Comparison of ENCODE assay signal across 8 cellular contexts in the genomic region with DNA sequence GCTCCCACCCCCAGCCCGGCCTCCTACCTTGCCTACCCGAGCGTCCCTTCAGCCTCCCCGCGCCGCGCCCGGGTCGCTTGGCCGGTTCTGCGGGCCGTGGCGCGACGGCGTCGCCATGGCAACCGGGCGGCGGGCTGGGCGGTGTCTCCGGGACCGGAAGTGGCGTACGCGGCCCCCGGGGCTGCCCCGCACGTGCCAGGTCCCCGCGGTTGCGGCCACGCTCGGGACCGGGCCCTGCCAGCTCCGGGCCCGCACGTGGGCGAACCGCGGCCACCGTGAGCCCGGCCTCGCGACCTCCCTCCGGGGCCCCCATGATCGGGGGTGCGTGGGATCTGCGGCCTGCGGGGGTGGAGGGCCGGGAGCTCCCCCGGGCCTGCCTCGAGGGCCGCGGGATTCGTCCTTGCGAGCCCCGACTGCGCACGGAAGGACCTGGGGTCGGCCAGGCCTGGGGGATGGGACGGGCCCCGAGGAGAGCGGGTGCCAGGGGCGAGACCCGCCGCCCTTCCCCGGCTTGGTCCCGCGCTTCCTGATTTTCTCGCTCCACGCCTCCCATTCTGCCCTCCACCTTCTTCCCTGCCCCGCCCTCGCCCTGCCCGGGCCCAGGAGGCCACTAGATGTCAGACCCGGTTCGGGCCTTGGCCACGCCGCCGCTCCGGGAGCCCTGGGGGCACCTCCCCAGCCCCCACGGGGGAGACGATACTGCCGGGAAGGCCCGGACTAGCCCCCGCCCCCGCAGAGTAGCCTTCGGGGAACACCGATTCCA. TPM values are rescaled to one million over a fixed set of nuclear protein-coding genes. Genes with fewer than 3 reads are reported as not detected.
DNase-seq lines count a peak whose midpoint lies in the region; ATAC-seq and TF ChIP-seq lines count a peak whose summit lies in the region.

A gene with protein sequence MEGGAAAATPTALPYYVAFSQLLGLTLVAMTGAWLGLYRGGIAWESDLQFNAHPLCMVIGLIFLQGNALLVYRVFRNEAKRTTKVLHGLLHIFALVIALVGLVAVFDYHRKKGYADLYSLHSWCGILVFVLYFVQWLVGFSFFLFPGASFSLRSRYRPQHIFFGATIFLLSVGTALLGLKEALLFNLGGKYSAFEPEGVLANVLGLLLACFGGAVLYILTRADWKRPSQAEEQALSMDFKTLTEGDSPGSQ (minus strand): TSS at position 89 of the 763 bp plus-strand sequence. CDS start 8,759 bp downstream, outside the sequence.

- peak within 1 kb of the TSS; percentile 91 to 98 (median 95) for H3K27ac Mint-ChIP-seq in CD4-positive, alpha-beta memory T cell

- peak within 1 kb of the TSS; percentile 67 for H3K4ac ChIP-seq in neuronal stem cell (ENCODE audit: low read length)

- POLR2A ChIA-PET in CD4-positive, alpha-beta memory T cell (lab: Charles Lee; ENCODE audit: partially characterized antibody) = interaction anchor here (0.7 to 6.9 kb wide), 16 partner anchors 12 to 1733 kb away, joined by 3 to 77 read pairs (median 6); a partner anchor contains a TSS
- POLR2A ChIA-PET in Panc1 (lab: Charles Lee) = interaction anchor here (0.5 kb wide), 1 partner anchor 296 kb away, joined by 5 read pairs; no protein-coding TSS in a partner anchor

- peak within 1 kb of the TSS; percentile 44 for H3K14ac ChIP-seq in neuronal stem cell (ENCODE audit: low read length)

- TF ChIP-seq CTCF in Panc1 (IDR thresholded peaks at IDR 0.05) (no peak), foreskin fibroblast (IDR thresholded peaks at IDR 0.05; ENCODE audit: low read depth, low read length) (no peak), suprapubic skin (IDR thresholded peaks at IDR 0.05) (peak in 1 of 2 donors; percentile 17)

- H2BK5ac ChIP-seq in neuronal stem cell (ENCODE audit: low read length) = peak within 1 kb of the TSS; percentile 69

- no peaks in the 10 kb centered on the region for H3K27me3 ChIP-seq in CD4-positive, alpha-beta memory T cell (ENCODE audit: insufficient read depth, low read length)
- H3K27me3 ChIP-seq in Panc1 (ENCODE audit: control insufficient read depth, insufficient read depth, low read length) = no peaks in the 10 kb centered on the region
- H3K27me3 ChIP-seq in neuronal stem cell (ENCODE audit: control insufficient read depth in 3 of 3, insufficient read depth in 3 of 3, low read depth in 1 of 3, low read length in 3 of 3) = peaks cover 0 to 61% (median 15%) of the 10 kb centered on the region in 3 experiments
- no peaks in the 10 kb centered on the region for H3K27me3 ChIP-seq in suprapubic skin

- DNase-seq in CD4-positive, alpha-beta memory T cell = peak; percentile 74 to 81 (median 75)
- DNase-seq in Panc1 (ENCODE audit: low read depth, low spot score) (no peak), foreskin fibroblast (peak; percentile 48 to 83), neuronal stem cell (ENCODE audit: low spot score) (peak; percentile 62), suprapubic skin (ENCODE audit: low spot score in 2 of 2) (peak; percentile 91 to 92)
- peak; percentile 89 for DNase-seq in activated effector memory CD4-positive, alpha-beta T cell treated with anti-CD3 and anti-CD28 coated beads, Interleukin-2, amount 50 U/mL, for 16 hours

- H3K9ac ChIP-seq in neuronal stem cell (ENCODE audit: low read depth, low read length, poor library complexity) = peak within 1 kb of the TSS; percentile 88

- H3K79me1 ChIP-seq in neuronal stem cell (ENCODE audit: low read depth, low read length) = no peaks in the 10 kb centered on the region

- H4K91ac ChIP-seq in neuronal stem cell (ENCODE audit: low read depth, low read length, poor library complexity) = no peak within 1 kb of the TSS

- TF ChIP-seq EP300 in suprapubic skin (IDR thresholded peaks at IDR 0.05) = no peak

- peaks cover 0 to 3% of the 10 kb centered on the region in 2 donors for H3K27me3 Mint-ChIP-seq in CD4-positive, alpha-beta memory T cell

- H3K27ac ChIP-seq in CD4-positive, alpha-beta memory T cell (ENCODE audit: low read depth, low read length) = peak within 1 kb of the TSS; percentile 94
- peak within 1 kb of the TSS; percentile 79 for H3K27ac ChIP-seq in Panc1 (ENCODE audit: low read length)
- H3K27ac ChIP-seq in neuronal stem cell (replicated peaks; ENCODE audit: low read length) = no peak within 1 kb of the TSS
- peak within 1 kb of the TSS; percentile 95 for H3K27ac ChIP-seq in suprapubic skin

- H3K36me3 ChIP-seq in CD4-positive, alpha-beta memory T cell (ENCODE audit: insufficient read depth, low read length) = no peaks in the 10 kb centered on the region
- H3K36me3 ChIP-seq in Panc1 (ENCODE audit: control insufficient read depth, insufficient read depth, low read length) (no peaks in the 10 kb centered on the region), neuronal stem cell (replicated peaks in 1 of 2; ENCODE audit: control insufficient read depth in 2 of 2, insufficient read depth in 2 of 2, low read length in 2 of 2) (no peaks in the 10 kb centered on the region), suprapubic skin (peaks cover 3% of the 10 kb centered on the region)

- H3K4me1 ChIP-seq in CD4-positive, alpha-beta memory T cell (ENCODE audit: insufficient read depth, low read length) = peaks cover 46% of the 10 kb centered on the region
- H3K4me1 ChIP-seq in Panc1 (ENCODE audit: control insufficient read depth, insufficient read depth, low read length) (peaks cover 27% of the 10 kb centered on the region), neuronal stem cell (ENCODE audit: control insufficient read depth in 2 of 2, insufficient read depth in 1 of 2, low read depth in 1 of 2, low read length in 2 of 2) (peaks cover 0 to 15% of the 10 kb centered on the region in 2 donors), suprapubic skin (peaks cover 33% of the 10 kb centered on the region)

- no peaks in the 10 kb centered on the region for H3K9me3 Mint-ChIP-seq in CD4-positive, alpha-beta memory T cell

- peak within 1 kb of the TSS; percentile 77 for H4K8ac ChIP-seq in neuronal stem cell (ENCODE audit: low read depth, low read length)

- intact Hi-C loops in CD4-positive, alpha-beta memory T cell (cut with micrococcal nuclease) = loop anchor here (2.0 to 5.0 kb wide), 2 partner anchors 30 to 166 kb away; a partner anchor contains a TSS
- intact Hi-C loops in Panc1 (cut with micrococcal nuclease; ENCODE audit: unreplicated experiment) = no loop called here

- H3K36me3 Mint-ChIP-seq in CD4-positive, alpha-beta memory T cell = peaks cover 0 to 3% of the 10 kb centered on the region in 2 donors

- ATAC-seq in GM19372 (IDR thresholded peaks at IDR 0.05; ENCODE audit: low read depth, unreplicated experiment) = peak; percentile 74
- ATAC-seq in HG03520 (IDR thresholded peaks at IDR 0.05; ENCODE audit: unreplicated experiment) = peak; percentile 52
- peak; percentile 83 for ATAC-seq in Panc1

- peak within 1 kb of the TSS; percentile 78 for H2AK5ac ChIP-seq in neuronal stem cell (ENCODE audit: low read depth, low read length)

- TF ChIP-seq POLR2A in suprapubic skin (IDR thresholded peaks at IDR 0.05) = peak in 1 of 2 donors; percentile 38

- no CpG with 5 or more reads among the region's 89 CpGs for WGBS in neuronal stem cell (ENCODE audit: extremely low coverage in 2 of 2, insufficient read length in 2 of 2, insufficient replicate concordance in 1 of 2), 2 donors
- WGBS in suprapubic skin = 0% methylated on average over 32 of the region's 89 CpGs

- CTCF ChIA-PET in CD4-positive, alpha-beta memory T cell (lab: Charles Lee; ENCODE audit: partially characterized antibody) = interaction anchor here (1.2 to 11.2 kb wide), 7 partner anchors 10 to 165 kb away, joined by 3 to 107 read pairs (median 5); a partner anchor contains a TSS
- CTCF ChIA-PET in Panc1 (lab: Charles Lee) = no interaction called here

- H2BK15ac ChIP-seq in neuronal stem cell (ENCODE audit: low read length) = peak within 1 kb of the TSS; percentile 64

- peak within 1 kb of the TSS; percentile 96 for H3K18ac ChIP-seq in neuronal stem cell (ENCODE audit: low read length)

- H3K4me1 Mint-ChIP-seq in CD4-positive, alpha-beta memory T cell = peaks cover 25 to 58% (median 42%) of the 10 kb centered on the region in 4 donors

- peak within 1 kb of the TSS; percentile 99 for H2AFZ ChIP-seq in neuronal stem cell (ENCODE audit: low read length)

- H3K23ac ChIP-seq in neuronal stem cell (ENCODE audit: low read depth, low read length, poor library complexity) = peak within 1 kb of the TSS; percentile 75

- H2BK120ac ChIP-seq in neuronal stem cell (ENCODE audit: low read depth, low read length) = no peak within 1 kb of the TSS

- H3K4me2 ChIP-seq in neuronal stem cell (ENCODE audit: insufficient read depth, low read length, poor library complexity, severe bottlenecking) = peak within 1 kb of the TSS; percentile 94

- H3K4me3 Mint-ChIP-seq in CD4-positive, alpha-beta memory T cell = peak within 1 kb of the TSS; percentile 80 to 89 (median 85)

- BruUV-seq in Panc1 (replicated peaks; lab: Mats Ljungman, UMichigan) = no TSS peak

- no peaks in the 10 kb centered on the region for H3K9me3 ChIP-seq in CD4-positive, alpha-beta memory T cell (ENCODE audit: control insufficient read depth in 1 of 2, low read length in 2 of 2)
- no peaks in the 10 kb centered on the region for H3K9me3 ChIP-seq in Panc1 (ENCODE audit: control insufficient read depth, insufficient read depth, low read depth, low read length)
- H3K9me3 ChIP-seq in neuronal stem cell (replicated peaks in 1 of 2; ENCODE audit: control insufficient read depth in 2 of 2, insufficient read depth in 1 of 2, low read depth in 1 of 2, low read length in 2 of 2) = peaks cover 0 to 2% of the 10 kb centered on the region in 2 donors
- no peaks in the 10 kb centered on the region for H3K9me3 ChIP-seq in suprapubic skin

- H2BK12ac ChIP-seq in neuronal stem cell (ENCODE audit: low read length) = peak within 1 kb of the TSS; percentile 66

- in situ Hi-C loops in Panc1 (cut with HindIII; ENCODE audit: low pct_unique_long_range_greater_than_20kb, low sequenced_read_pairs) = no loop called here

- H3K4me3 ChIP-seq in CD4-positive, alpha-beta memory T cell (ENCODE audit: low read length in 2 of 2) = peak within 1 kb of the TSS; percentile 67 to 73
- peak within 1 kb of the TSS; percentile 53 to 71 for H3K4me3 ChIP-seq in Panc1 (ENCODE audit: low read depth in 2 of 2, low read length in 2 of 2)
- peak within 1 kb of the TSS; percentile 54 for H3K4me3 ChIP-seq in foreskin fibroblast (ENCODE audit: low read depth in 1 of 2, low read length in 2 of 2)
- peak within 1 kb of the TSS; percentile 49 to 79 for H3K4me3 ChIP-seq in neuronal stem cell (ENCODE audit: low read length in 2 of 2)
- H3K4me3 ChIP-seq in suprapubic skin = peak within 1 kb of the TSS; percentile 86

RNA-seq across cellular contexts. Expression of the gene that starts here (rescaled TPM):
- total RNA-seq in CD4-positive, alpha-beta memory T cell = 10 to 100 TPM; 81.0 to 83.7 TPM
- polyA plus RNA-seq in CD4-positive, alpha-beta memory T cell = 10 to 100 TPM; 34.1 to 42.1 TPM
- total RNA-seq in Panc1 (2021; ENCODE audit: unreplicated experiment) = 40.1 TPM
- polyA plus RNA-seq in Panc1 (2012; ENCODE audit: insufficient read length) = 67.2 TPM
- 11.7 TPM for polyA plus RNA-seq in neuronal stem cell (2013, experiment 1 of 2)
- polyA plus RNA-seq in neuronal stem cell (2013, experiment 2 of 2) = 12.1 TPM
- total RNA-seq in suprapubic skin = 10 to 100 TPM; 36.9 to 87.9 (median 56.4) TPM
